Comparison of ENCODE assay signal across 10 cellular contexts in genomic region chr10:98344589-98345038, GRCh38.
DNase-seq lines count a peak whose midpoint lies in the region; TF ChIP-seq lines count a peak whose summit lies in the region.
"Had no signal": no experiment of that assay in that cellular context is flagged by ENCODE, and none has a peak within 500 bp of the region (broad histone marks: within the 10 kb centered on the region; RNA-seq: fewer than 3 reads in every experiment).

No MANE protein-coding gene starts in this region.

- H3K4me1 ChIP-seq in Peyer's patch, result no peaks in the 10 kb centered on the region

- H3K27ac ChIP-seq in Peyer's patch, result peak overlapping the region in 1 of 4 donors; percentile 25

- DNase-seq in DMS53 (lab: John Stamatoyannopoulos, UW) (peak; percentile 90), Peyer's patch (peak in 2 of 3 donors; percentile 26 to 78), foreskin fibroblast (peak; percentile 93 to 96), pulmonary artery endothelial cell (ENCODE audit: low read depth, low spot score) (peak; percentile 40), H7 (no peak), NCI-H1694 treated with DMSO at 0.1 percent for 48 hours (lab: John Stamatoyannopoulos, UW) (no peak), NCI-H1694 (lab: John Stamatoyannopoulos, UW) (no peak)
- DNase-seq in effector CD8-positive, alpha-beta T cell (lab: John Stamatoyannopoulos, UW), result no peak
- DNase-seq: Calu3, cerebellar nuclear complex had no signal

- H3K4me3 ChIP-seq in Peyer's patch, result no peak overlapping the region
- H3K4me3 ChIP-seq in foreskin fibroblast (ENCODE audit: low read depth in 1 of 2, low read length in 2 of 2), result no peak overlapping the region
- no peak overlapping the region for H3K4me3 ChIP-seq in H7 (ENCODE audit: insufficient read depth, low read depth, low read length)

- TF ChIP-seq CTCF in Peyer's patch (IDR thresholded peaks at IDR 0.05), result no peak
- TF ChIP-seq CTCF in foreskin fibroblast (IDR thresholded peaks at IDR 0.05; ENCODE audit: low read depth, low read length), result no peak

- no peaks in the 10 kb centered on the region for H3K36me3 ChIP-seq in Peyer's patch
- no peaks in the 10 kb centered on the region for H3K36me3 ChIP-seq in H7 (replicated peaks; ENCODE audit: control insufficient read depth, insufficient read depth, low read length)

- no peak for TF ChIP-seq POLR2A in Peyer's patch (IDR thresholded peaks at IDR 0.05)

- no peaks in the 10 kb centered on the region for H3K9me3 ChIP-seq in Peyer's patch

- H3K27me3 ChIP-seq in Peyer's patch (no peaks in the 10 kb centered on the region), H7 (ENCODE audit: control insufficient read depth, insufficient read depth, low read length) (no peaks in the 10 kb centered on the region)

Comparison
In these comparisons a context has a peak if more than half of its experiments do, and no peak if none do; other contexts are left out.
1. DNase-seq: peak in DMS53 (single experiment), Peyer's patch (2 of 3), foreskin fibroblast (2 of 2) and pulmonary artery endothelial cell (single experiment); none in effector CD8-positive, alpha-beta T cell (single experiment), H7 (single experiment), NCI-H1694 treated with DMSO at 0.1 percent for 48 hours (single experiment) and NCI-H1694 (single experiment).